17 cellular contexts compared by ENCODE assay signal in genomic region chr7:5363729-5364128, GRCh38.
A peak's percentile ranks its signal among the peaks of the same experiment; 100 is the strongest.
DNase-seq lines count a peak whose midpoint lies in the region; ATAC-seq and TF ChIP-seq lines count a peak whose summit lies in the region.
"Had no signal": no experiment of that assay in that cellular context is flagged by ENCODE, and none has a peak within 500 bp of the region (broad histone marks: within the 10 kb centered on the region; RNA-seq: fewer than 3 reads in every experiment).

No MANE protein-coding gene starts in this region.

- H3K9me3 Mint-ChIP-seq in memory B cell, result no peaks in the 10 kb centered on the region
- H3K9me3 Mint-ChIP-seq: naive thymus-derived CD8-positive, alpha-beta T cell had no signal

- H3K4me3 Mint-ChIP-seq in memory B cell, result peak overlapping the region; percentile 39
- H3K4me3 Mint-ChIP-seq: naive thymus-derived CD8-positive, alpha-beta T cell had no signal

- H3K36me3 Mint-ChIP-seq in memory B cell, result peaks cover 16% of the 10 kb centered on the region

- H3K4me3 ChIP-seq in coronary artery, result no peak overlapping the region
- H3K4me3 ChIP-seq: esophagus squamous epithelium, psoas muscle had no signal

- DNase-seq in activated CD4-positive, alpha-beta T cell treated with anti-CD3 and anti-CD28 coated beads for 48 hours, result peak; percentile 23
- no peak for DNase-seq in activated CD4-positive, alpha-beta T cell treated with anti-CD3 and anti-CD28 coated beads for 1 hour
- peak; percentile 15 to 41 for DNase-seq in activated CD4-positive, alpha-beta T cell treated with anti-CD3 and anti-CD28 coated beads, Interleukin-2, amount 50 U/mL, for 48 hours
- DNase-seq in memory B cell (ENCODE audit: low spot score in 2 of 2), result no peak
- no peak for DNase-seq in coronary artery (ENCODE audit: low spot score)
- no peak for DNase-seq in NCI-H524 treated with DMSO at 0.1 percent for 48 hours (lab: John Stamatoyannopoulos, UW)
- no peak for DNase-seq in globus pallidus (ENCODE audit: low spot score)
- DNase-seq: activated effector memory CD4-positive, alpha-beta T cell treated with anti-CD3 and anti-CD28 coated beads, Interleukin-2, amount 50 U/mL, for 16 hours; esophagus squamous epithelium; islet precursor cell; mammary epithelial cell; naive thymus-derived CD8-positive, alpha-beta T cell; NCI-H1436 treated with DMSO at 0.1 percent for 48 hours; psoas muscle; Right ventricle myocardium superior; stimulated activated naive CD8-positive, alpha-beta T cell treated with anti-CD3 and anti-CD28 coated beads, Interleukin-15, Interleukin-2, amounts not matched to agents 100 U/mL and 50 U/mL, for 24 hours had no signal

- TF ChIP-seq CTCF in coronary artery (IDR thresholded peaks at IDR 0.05), result no peak

- H3K27ac ChIP-seq in coronary artery, result no peak overlapping the region
- H3K27ac ChIP-seq: esophagus squamous epithelium, psoas muscle had no signal

- no peak overlapping the region for H3K27ac Mint-ChIP-seq in memory B cell

- H3K27me3 Mint-ChIP-seq in memory B cell, result no peaks in the 10 kb centered on the region
- H3K27me3 Mint-ChIP-seq: naive thymus-derived CD8-positive, alpha-beta T cell had no signal

- H3K4me1 Mint-ChIP-seq in memory B cell, result peaks cover 16% of the 10 kb centered on the region

- ATAC-seq in GM21390 (IDR thresholded peaks at IDR 0.05; ENCODE audit: unreplicated experiment) (peak; percentile 47), memory B cell (ENCODE audit: low read depth) (no peak)
- ATAC-seq: naive thymus-derived CD8-positive, alpha-beta T cell; psoas muscle; stimulated activated naive CD8-positive, alpha-beta T cell treated with anti-CD3 and anti-CD28 coated beads, Interleukin-15, Interleukin-2, amounts not matched to agents 100 U/mL and 50 U/mL, for 24 hours had no signal

Comparison
In these comparisons a context has a peak if more than half of its experiments do, and no peak if none do; other contexts are left out.
1. DNase-seq: peak in activated CD4-positive, alpha-beta T cell treated with anti-CD3 and anti-CD28 coated beads for 48 hours (single experiment) and activated CD4-positive, alpha-beta T cell treated with anti-CD3 and anti-CD28 coated beads, Interleukin-2, amount 50 U/mL, for 48 hours (2 of 2); none in activated CD4-positive, alpha-beta T cell treated with anti-CD3 and anti-CD28 coated beads for 1 hour (single experiment), memory B cell (0 of 2), coronary artery (single experiment), NCI-H524 treated with DMSO at 0.1 percent for 48 hours (single experiment) and globus pallidus (single experiment).